In the genomic region with DNA sequence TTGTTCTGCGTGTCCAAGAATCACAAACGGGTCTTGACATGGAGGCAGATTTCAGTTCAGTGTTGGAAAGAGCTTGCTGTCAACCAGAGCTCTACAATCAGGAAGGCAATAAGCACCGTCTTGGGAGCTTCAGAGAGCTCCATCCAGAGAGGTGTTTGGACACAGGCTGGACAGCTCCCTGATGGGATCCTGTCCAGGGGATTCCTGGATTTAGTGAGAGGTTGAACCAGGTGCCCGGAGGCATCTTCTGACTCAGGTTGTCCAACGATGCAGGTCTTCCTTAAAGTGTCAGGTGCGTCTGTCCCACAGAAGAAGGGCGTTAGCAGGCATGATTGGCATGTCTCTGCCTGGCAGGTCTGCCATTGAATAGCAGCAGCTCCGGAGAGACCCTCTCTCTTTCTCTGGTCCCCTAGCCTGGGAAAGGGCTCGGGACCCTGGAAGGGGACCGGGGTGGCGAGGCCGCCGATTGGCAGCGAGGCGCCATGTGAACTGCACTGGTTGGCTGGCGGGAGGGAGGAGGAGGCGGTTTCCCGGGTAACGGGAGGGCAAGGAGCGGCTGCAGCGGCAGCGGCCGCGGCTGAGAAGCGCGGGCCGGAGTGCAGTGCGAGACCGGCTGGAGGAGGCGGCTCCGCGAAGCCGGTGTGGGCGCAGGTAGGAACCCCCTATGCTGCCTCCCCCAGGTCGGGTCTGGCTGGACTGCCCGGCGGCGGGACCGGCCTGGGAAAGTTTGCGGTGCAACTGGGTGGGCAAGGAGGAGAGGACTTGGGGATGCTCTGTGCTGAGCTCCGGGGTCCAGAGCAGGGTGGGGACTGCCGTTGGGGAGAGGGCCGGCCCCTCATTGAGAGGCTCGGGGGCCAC, we compare ENCODE assay signal across 8 cellular contexts.
A peak's percentile ranks its signal among the peaks of the same experiment; 100 is the strongest.
DNase-seq lines count a peak whose midpoint lies in the region; ATAC-seq and TF ChIP-seq lines count a peak whose summit lies in the region.

No MANE protein-coding gene starts in this region.

- H3K27ac ChIP-seq in lower lobe of right lung = peak overlapping the region; percentile 4
- no peak overlapping the region for H3K27ac ChIP-seq in upper lobe of right lung

- peak; percentile 57 for ATAC-seq in GM19035 (IDR thresholded peaks at IDR 0.05; ENCODE audit: unreplicated experiment)
- peak; percentile 47 to 65 for ATAC-seq in lower lobe of right lung
- ATAC-seq in upper lobe of right lung = peak; percentile 57
- no peak for ATAC-seq in HG03097 (IDR thresholded peaks at IDR 0.05; ENCODE audit: low FRiP score, unreplicated experiment)
- ATAC-seq in HG03196 (IDR thresholded peaks at IDR 0.05; ENCODE audit: unreplicated experiment) = no peak

- DNase-seq in AG08395 (ENCODE audit: low spot score) (peak; percentile 81), NCI-H1417 (lab: John Stamatoyannopoulos, UW) (peak; percentile 64 to 84 (median 76)), choroid plexus epithelial cell (ENCODE audit: low read depth) (peak; percentile 58), lower lobe of right lung (peak; percentile 53), upper lobe of right lung (peak; percentile 68)

- TF ChIP-seq CTCF in choroid plexus epithelial cell (conservative IDR thresholded peaks at IDR 0.05; ENCODE audit: low read depth, low read length) = no peak
- TF ChIP-seq CTCF in lower lobe of right lung (IDR thresholded peaks at IDR 0.05) = no peak
- TF ChIP-seq CTCF in upper lobe of right lung (IDR thresholded peaks at IDR 0.05) = no peak

- intact Hi-C loops in lower lobe of right lung (cut with DNase I) (no loop called here), upper lobe of right lung (cut with DNase I) (no loop called here)

- H3K4me1 ChIP-seq in lower lobe of right lung = peaks cover 32% of the 10 kb centered on the region
- H3K4me1 ChIP-seq in upper lobe of right lung = peaks cover 12% of the 10 kb centered on the region

- no peaks in the 10 kb centered on the region for H3K9me3 ChIP-seq in lower lobe of right lung
- no peaks in the 10 kb centered on the region for H3K9me3 ChIP-seq in upper lobe of right lung

- H3K4me3 ChIP-seq in choroid plexus epithelial cell (ENCODE audit: low read depth, low read length) (peak overlapping the region; percentile 51), lower lobe of right lung (peak overlapping the region; percentile 56), upper lobe of right lung (peak overlapping the region; percentile 54)

- peaks cover 49% of the 10 kb centered on the region for H3K27me3 ChIP-seq in lower lobe of right lung (ENCODE audit: low read depth)
- H3K27me3 ChIP-seq in upper lobe of right lung = peaks cover 46% of the 10 kb centered on the region

- H3K36me3 ChIP-seq in lower lobe of right lung (no peaks in the 10 kb centered on the region), upper lobe of right lung (no peaks in the 10 kb centered on the region)

Comparison
In these comparisons a context has a peak if more than half of its experiments do, and no peak if none do; other contexts are left out.
1. ATAC-seq: peak in GM19035 (single experiment), lower lobe of right lung (2 of 2) and upper lobe of right lung (single experiment); none in HG03097 (single experiment) and HG03196 (single experiment).
2. Peak in every context shown above with its lines, with median percentiles within 50 percentile points of each other: DNase-seq and H3K4me3 ChIP-seq.